31 cellular contexts compared by ENCODE assay signal in genomic region chr2:86507600-86507999, GRCh38.
"Had no signal": no experiment of that assay in that cellular context is flagged by ENCODE, and none has a peak within 500 bp of the region (broad histone marks: within the 10 kb centered on the region; RNA-seq: fewer than 3 reads in every experiment).

No MANE protein-coding gene starts in this region.

- H3K4me2 ChIP-seq: smooth muscle cell had no signal

- H3K4me1 ChIP-seq: right lobe of liver, transverse colon, uterus had no signal

- H3K27ac ChIP-seq: epithelial cell of prostate, gastroesophageal sphincter, ovary, right lobe of liver, suprapubic skin, transverse colon, upper lobe of right lung, uterus had no signal

- DNase-seq: cortex of kidney; effector CD4-positive, alpha-beta T cell; foreskin fibroblast; hypothalamus; immature natural killer cell; islet precursor cell; kidney glomerular epithelial cell; mesenchymal stem cell; mucosa of descending colon; naive thymus-derived CD4-positive, alpha-beta T cell; nucleus accumbens; ovary; posterior cingulate gyrus; retina; right lobe of liver; stimulated activated CD4-positive, alpha-beta T cell treated with anti-CD3 and anti-CD28 coated beads, Interleukin-12 subunit alpha, Interleukin-12 subunit beta, amount 100 ng/mL, for 4 hours; stimulated activated CD4-positive, alpha-beta T cell treated with anti-CD3 and anti-CD28 coated beads, Interleukin-1b, Interleukin-23, amount 100 ng/mL, for 48 hours; stimulated activated CD4-positive, alpha-beta T cell treated with anti-CD3 and anti-CD28 coated beads, Interleukin-4, amount 100 ng/mL, for 1 hour; stimulated activated CD8-positive, alpha-beta memory T cell treated with anti-CD3 and anti-CD28 coated beads, Interleukin-4, amount 100 ng/mL, for 48 hours; stimulated activated naive CD4-positive, alpha-beta T cell; stimulated activated naive CD8-positive, alpha-beta T cell treated with anti-CD3 and anti-CD28 coated beads, Interleukin-15, amount 100 ng/mL, for 72 hours; transverse colon; upper lobe of right lung; uterus had no signal

- H3K4me1 Mint-ChIP-seq: mesothelial cell of epicardium; stimulated activated naive CD8-positive, alpha-beta T cell treated with anti-CD3 and anti-CD28 coated beads, Interleukin-15, amount 100 ng/mL, for 72 hours had no signal

- H3K4me3 ChIP-seq: gastroesophageal sphincter, mucosa of descending colon, ovary, right lobe of liver, smooth muscle cell, suprapubic skin, transverse colon, upper lobe of right lung, uterus had no signal

- H3K36me3 ChIP-seq: ovary, uterus had no signal

- H3K4me3 Mint-ChIP-seq: immature natural killer cell; mesothelial cell of epicardium; naive thymus-derived CD4-positive, alpha-beta T cell; nephron; stimulated activated naive CD8-positive, alpha-beta T cell treated with anti-CD3 and anti-CD28 coated beads, Interleukin-15, amount 100 ng/mL, for 72 hours had no signal

- H3K27me3 ChIP-seq: gastroesophageal sphincter, ovary, right lobe of liver, suprapubic skin, transverse colon, upper lobe of right lung, uterus had no signal

- H3K9me3 ChIP-seq: gastroesophageal sphincter, mucosa of descending colon, ovary, right lobe of liver, suprapubic skin, transverse colon, upper lobe of right lung, uterus had no signal

- H3K27me3 Mint-ChIP-seq: naive thymus-derived CD4-positive, alpha-beta T cell; stimulated activated naive CD8-positive, alpha-beta T cell treated with anti-CD3 and anti-CD28 coated beads, Interleukin-15, amount 100 ng/mL, for 72 hours had no signal

- H3K27ac Mint-ChIP-seq: mesothelial cell of epicardium; nephron; stimulated activated naive CD8-positive, alpha-beta T cell treated with anti-CD3 and anti-CD28 coated beads, Interleukin-15, amount 100 ng/mL, for 72 hours had no signal

- ATAC-seq: esophagus mucosa; gastroesophageal sphincter; mucosa of descending colon; naive thymus-derived CD4-positive, alpha-beta T cell; right lobe of liver; stimulated activated naive CD8-positive, alpha-beta T cell treated with anti-CD3 and anti-CD28 coated beads, Interleukin-15, amount 100 ng/mL, for 72 hours; upper lobe of right lung had no signal

- H3K9me3 Mint-ChIP-seq: immature natural killer cell, mesothelial cell of epicardium, nephron had no signal
